ENCODE assay signal across 8 cellular contexts in genomic region chr14:70622111-70622712, GRCh38. TPM values are rescaled to one million over a fixed set of nuclear protein-coding genes. Genes with fewer than 3 reads are reported as not detected.
DNase-seq lines count a peak whose midpoint lies in the region; ATAC-seq and TF ChIP-seq lines count a peak whose summit lies in the region.

No MANE protein-coding gene starts in this region.

- H3K4me1 Mint-ChIP-seq in osteocyte (ENCODE audit: unreplicated experiment): no peaks in the 10 kb centered on the region

- H3K9me3 Mint-ChIP-seq in osteocyte (ENCODE audit: unreplicated experiment): peaks cover 17% of the 10 kb centered on the region

- ATAC-seq in GM18498 (IDR thresholded peaks at IDR 0.05; ENCODE audit: unreplicated experiment): peak; percentile 57
- no peak for ATAC-seq in HG02678 (IDR thresholded peaks at IDR 0.05; ENCODE audit: unreplicated experiment)

- no peak overlapping the region for H3K27ac Mint-ChIP-seq in osteocyte (ENCODE audit: unreplicated experiment)

- DNase-seq in AG08395 (ENCODE audit: low spot score) (peak; percentile 58), NCI-H2171 (lab: John Stamatoyannopoulos, UW) (peak; percentile 17), epithelial cell of esophagus (ENCODE audit: low read depth) (peak; percentile 71), osteocyte (ENCODE audit: extremely low spot score, unreplicated experiment) (no peak), midbrain (lab: John Stamatoyannopoulos, UW) (no peak)
- peak; percentile 26 to 64 for DNase-seq in activated CD4-positive, alpha-beta T cell treated with anti-CD3 and anti-CD28 coated beads for 4 hours

- TF ChIP-seq CTCF in epithelial cell of esophagus (IDR thresholded peaks at IDR 0.05; ENCODE audit: insufficient read depth, low read depth, low read length, missing control alignments) (peak; percentile 98), osteocyte (IDR thresholded peaks at IDR 0.05) (peak; percentile 63)

- peaks cover 39% of the 10 kb centered on the region for H3K27me3 Mint-ChIP-seq in osteocyte (ENCODE audit: unreplicated experiment)

- peaks cover 2% of the 10 kb centered on the region for H3K36me3 Mint-ChIP-seq in osteocyte (ENCODE audit: unreplicated experiment)

- H3K4me3 Mint-ChIP-seq in osteocyte (ENCODE audit: unreplicated experiment): no peak overlapping the region

- no peak overlapping the region for H3K4me3 ChIP-seq in epithelial cell of esophagus (ENCODE audit: low read length)

RNA-seq across cellular contexts. Expression of gene TTC9, which starts 19.5 kb away (rescaled TPM):
- total RNA-seq in osteocyte: 0.99 and 1.2 TPM in 2 replicates

RNA-seq across cellular contexts. Expression of gene MED6, which starts 21.8 kb away (rescaled TPM):
- total RNA-seq in osteocyte: 36.1 and 39.7 TPM in 2 replicates

Comparison
In these comparisons a context has a peak if more than half of its experiments do, and no peak if none do; other contexts are left out.
1. DNase-seq: peak in AG08395 (single experiment), NCI-H2171 (single experiment), activated CD4-positive, alpha-beta T cell treated with anti-CD3 and anti-CD28 coated beads for 4 hours (2 of 2) and epithelial cell of esophagus (single experiment); none in osteocyte (single experiment) and midbrain (single experiment).